Comparison of ENCODE assay signal across 1 cellular context in the genomic region with DNA sequence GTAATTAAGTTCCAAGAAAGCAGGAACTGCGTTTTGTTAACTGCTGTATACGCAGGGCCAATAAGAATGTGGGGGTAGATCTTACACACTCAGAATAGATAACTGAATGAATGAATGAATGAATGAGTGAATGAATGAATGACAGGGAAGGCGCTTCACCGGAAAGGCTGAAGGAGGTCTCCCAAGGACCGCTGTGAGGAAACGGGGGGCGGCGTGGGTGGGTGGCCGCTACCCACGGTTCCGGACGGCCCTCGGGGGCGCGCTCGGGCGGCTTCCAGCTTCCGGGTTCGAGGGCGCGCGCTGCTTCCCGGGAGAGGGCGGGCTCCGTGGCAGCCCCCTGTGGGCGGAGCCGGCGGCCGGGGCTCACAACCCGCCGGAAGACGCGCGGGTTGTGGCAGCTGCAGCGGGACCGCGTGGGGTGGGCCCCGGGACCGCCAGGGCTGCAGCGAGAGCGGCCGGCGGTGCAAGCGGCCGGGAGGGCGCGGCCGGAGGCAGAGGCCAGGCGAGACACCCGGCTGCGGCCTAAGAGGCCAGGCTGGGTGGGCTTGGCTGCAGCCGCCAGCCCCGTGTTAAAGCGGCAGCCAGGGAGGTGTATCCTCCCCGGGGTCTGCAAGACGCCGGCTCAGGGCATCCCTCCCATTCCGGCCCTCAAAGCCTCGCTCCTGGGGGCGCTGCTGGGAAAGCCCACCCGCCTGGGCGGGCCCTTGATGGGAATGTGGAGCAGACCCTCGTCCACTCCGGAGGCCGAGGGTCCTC.
TF ChIP-seq lines count a peak whose summit lies in the region.

TSS of gene ZFP69 (plus strand) at position 367 of the 756 bp plus-strand sequence. CDS start 2,072 bp downstream, outside the sequence.

TF ChIP-seq in WTC11, 78 proteins besides CTCF, POLR2A, EP300 and RAD21 (continued from another document):
- TF ChIP-seq AFF4 (CRISPR knock-in tag; IDR thresholded peaks at IDR 0.05; ENCODE audit: borderline replicate concordance) = no peak
- no peak for TF ChIP-seq GTF2I (CRISPR knock-in tag; conservative IDR thresholded peaks at IDR 0.05)
- no peak for TF ChIP-seq MLX (CRISPR knock-in tag; IDR thresholded peaks at IDR 0.05)
- TF ChIP-seq EMX1 (CRISPR knock-in tag; IDR thresholded peaks at IDR 0.05) = no peak
- no peak for TF ChIP-seq NR3C1 (CRISPR knock-in tag; conservative IDR thresholded peaks at IDR 0.05; ENCODE audit: low read depth)
- TF ChIP-seq MYBL2 (CRISPR knock-in tag; IDR thresholded peaks at IDR 0.05) = no peak
